19 cellular contexts compared by ENCODE assay signal in genomic region chr18:68467966-68468365, GRCh38.
A peak's percentile ranks its signal among the peaks of the same experiment; 100 is the strongest.
DNase-seq lines count a peak whose midpoint lies in the region; ATAC-seq, FAIRE-seq and TF ChIP-seq lines count a peak whose summit lies in the region.
"Had no signal": no experiment of that assay in that cellular context is flagged by ENCODE, and none has a peak within 500 bp of the region (broad histone marks: within the 10 kb centered on the region; RNA-seq: fewer than 3 reads in every experiment).

No MANE protein-coding gene starts in this region.

- no peak for DNase-seq in activated naive CD8-positive, alpha-beta T cell treated with anti-CD3 and anti-CD28 coated beads, Interleukin-2, amount 10 ng/mL, durations not matched to agents 7 days and 5 days
- no peak for DNase-seq in activated naive CD8-positive, alpha-beta T cell treated with anti-CD3 and anti-CD28 coated beads for 36 hours
- DNase-seq in RWPE2 (ENCODE audit: low spot score) = no peak
- DNase-seq in small intestine = peak; percentile 27
- DNase-seq in effector CD8-positive, alpha-beta T cell (lab: John Stamatoyannopoulos, UW) = no peak
- DNase-seq in urothelium cell line (ENCODE audit: low spot score) = no peak
- DNase-seq: NCI-H2081, ovary, T1000 had no signal

- H3K9me3 Mint-ChIP-seq in activated naive CD8-positive, alpha-beta T cell treated with anti-CD3 and anti-CD28 coated beads, Interleukin-2, amount 10 ng/mL, durations not matched to agents 7 days and 5 days = no peaks in the 10 kb centered on the region
- no peaks in the 10 kb centered on the region for H3K9me3 Mint-ChIP-seq in activated naive CD8-positive, alpha-beta T cell treated with anti-CD3 and anti-CD28 coated beads for 36 hours
- H3K9me3 Mint-ChIP-seq: stimulated activated memory B cell treated with anti-CD40 and anti-IgM and Interleukin-4, amounts not matched to agents 10 μg/mL and 1 μg/mL and 100 μg/mL, for 72 hours; type B pancreatic cell had no signal

- FAIRE-seq in small intestine (lab: Jason Lieb, UNC) (no peak), urothelium cell line (lab: Jason Lieb, UNC) (no peak)
- FAIRE-seq: A549, bronchial epithelial cell had no signal

- H3K27me3 ChIP-seq in RWPE2 (ENCODE audit: insufficient read depth, poor library complexity, severe bottlenecking) = no peaks in the 10 kb centered on the region
- no peaks in the 10 kb centered on the region for H3K27me3 ChIP-seq in small intestine (ENCODE audit: control insufficient read depth in 2 of 2, insufficient read depth in 2 of 2, low read length in 2 of 2)
- H3K27me3 ChIP-seq: ovary had no signal

- H3K4me3 Mint-ChIP-seq in activated naive CD8-positive, alpha-beta T cell treated with anti-CD3 and anti-CD28 coated beads, Interleukin-2, amount 10 ng/mL, durations not matched to agents 7 days and 5 days = peak overlapping the region; percentile 31
- no peak overlapping the region for H3K4me3 Mint-ChIP-seq in activated naive CD8-positive, alpha-beta T cell treated with anti-CD3 and anti-CD28 coated beads for 36 hours
- H3K4me3 Mint-ChIP-seq: activated naive CD8-positive, alpha-beta T cell; CD4-positive, CD25-positive, alpha-beta regulatory T cell; stimulated activated memory B cell treated with anti-CD40 and anti-IgM and Interleukin-4, amounts not matched to agents 10 μg/mL and 1 μg/mL and 100 μg/mL, for 72 hours; type B pancreatic cell had no signal

- POLR2A ChIA-PET in activated naive CD8-positive, alpha-beta T cell treated with anti-CD3 and anti-CD28 coated beads, Interleukin-2, amount 10 ng/mL, durations not matched to agents 7 days and 5 days (lab: Charles Lee) = no interaction called here

- H3K9me3 ChIP-seq in RWPE2 (ENCODE audit: severe bottlenecking) (no peaks in the 10 kb centered on the region), small intestine (ENCODE audit: control insufficient read depth, low read depth) (no peaks in the 10 kb centered on the region)
- H3K9me3 ChIP-seq: A549, ovary had no signal

- ATAC-seq in activated naive CD8-positive, alpha-beta T cell treated with anti-CD3 and anti-CD28 coated beads, Interleukin-2, amount 10 ng/mL, durations not matched to agents 7 days and 5 days (ENCODE audit: low read depth) = peak; percentile 87
- ATAC-seq in HG03521 (IDR thresholded peaks at IDR 0.05; ENCODE audit: unreplicated experiment) = peak; percentile 48
- ATAC-seq in RWPE2 (ENCODE audit: low read depth) = peak; percentile 41; the same call in 1 of the 3 replicates
- no peak for ATAC-seq in HG03520 (IDR thresholded peaks at IDR 0.05; ENCODE audit: unreplicated experiment)
- ATAC-seq: A549; left lobe of liver; stimulated activated memory B cell treated with anti-CD40 and anti-IgM and Interleukin-4, amounts not matched to agents 10 μg/mL and 1 μg/mL and 100 μg/mL, for 72 hours had no signal

- H3K27ac Mint-ChIP-seq in activated naive CD8-positive, alpha-beta T cell treated with anti-CD3 and anti-CD28 coated beads, Interleukin-2, amount 10 ng/mL, durations not matched to agents 7 days and 5 days = no peak overlapping the region
- H3K27ac Mint-ChIP-seq in activated naive CD8-positive, alpha-beta T cell treated with anti-CD3 and anti-CD28 coated beads for 36 hours = no peak overlapping the region
- H3K27ac Mint-ChIP-seq: activated naive CD8-positive, alpha-beta T cell; CD4-positive, CD25-positive, alpha-beta regulatory T cell; stimulated activated memory B cell treated with anti-CD40 and anti-IgM and Interleukin-4, amounts not matched to agents 10 μg/mL and 1 μg/mL and 100 μg/mL, for 72 hours; type B pancreatic cell had no signal

- H3K4me1 ChIP-seq in RWPE2 (ENCODE audit: insufficient read depth, poor library complexity, severe bottlenecking) (no peaks in the 10 kb centered on the region), small intestine (ENCODE audit: control insufficient read depth in 2 of 2, insufficient read depth in 1 of 2, low read depth in 1 of 2, low read length in 1 of 2) (no peaks in the 10 kb centered on the region)
- H3K4me1 ChIP-seq: A549 had no signal

- H3K36me3 Mint-ChIP-seq in activated naive CD8-positive, alpha-beta T cell treated with anti-CD3 and anti-CD28 coated beads, Interleukin-2, amount 10 ng/mL, durations not matched to agents 7 days and 5 days = no peaks in the 10 kb centered on the region
- H3K36me3 Mint-ChIP-seq in activated naive CD8-positive, alpha-beta T cell treated with anti-CD3 and anti-CD28 coated beads for 36 hours = no peaks in the 10 kb centered on the region
- H3K36me3 Mint-ChIP-seq: activated naive CD8-positive, alpha-beta T cell; CD4-positive, CD25-positive, alpha-beta regulatory T cell; stimulated activated memory B cell treated with anti-CD40 and anti-IgM and Interleukin-4, amounts not matched to agents 10 μg/mL and 1 μg/mL and 100 μg/mL, for 72 hours; type B pancreatic cell had no signal

- H3K4me1 Mint-ChIP-seq in activated naive CD8-positive, alpha-beta T cell treated with anti-CD3 and anti-CD28 coated beads, Interleukin-2, amount 10 ng/mL, durations not matched to agents 7 days and 5 days = peaks cover 6% of the 10 kb centered on the region
- peaks cover 3% of the 10 kb centered on the region for H3K4me1 Mint-ChIP-seq in activated naive CD8-positive, alpha-beta T cell treated with anti-CD3 and anti-CD28 coated beads for 36 hours
- H3K4me1 Mint-ChIP-seq: CD4-positive, CD25-positive, alpha-beta regulatory T cell; stimulated activated memory B cell treated with anti-CD40 and anti-IgM and Interleukin-4, amounts not matched to agents 10 μg/mL and 1 μg/mL and 100 μg/mL, for 72 hours had no signal

- WGBS in small intestine, 3 donors = 21 to 50% (median 31%) methylated on average over 4 of the region's 4 CpGs

- H3K4me3 ChIP-seq in RWPE2 (ENCODE audit: severe bottlenecking) (no peak overlapping the region), small intestine (ENCODE audit: low read depth in 1 of 2, low read length in 2 of 2) (no peak overlapping the region)
- H3K4me3 ChIP-seq: A549, ovary, skin epidermis had no signal

- H3K36me3 ChIP-seq in RWPE2 (ENCODE audit: low read depth) = no peaks in the 10 kb centered on the region
- H3K36me3 ChIP-seq in small intestine (ENCODE audit: control insufficient read depth in 2 of 2, insufficient read depth in 2 of 2, low read length in 2 of 2) = no peaks in the 10 kb centered on the region
- H3K36me3 ChIP-seq: ovary had no signal

- H3K27ac ChIP-seq in RWPE2 (ENCODE audit: poor library complexity, severe bottlenecking) = no peak overlapping the region
- H3K27ac ChIP-seq in small intestine (ENCODE audit: low read depth in 1 of 2, low read length in 1 of 2) = no peak overlapping the region
- H3K27ac ChIP-seq: A549, ovary, skin epidermis had no signal

- peaks cover 9% of the 10 kb centered on the region for H3K27me3 Mint-ChIP-seq in activated naive CD8-positive, alpha-beta T cell treated with anti-CD3 and anti-CD28 coated beads, Interleukin-2, amount 10 ng/mL, durations not matched to agents 7 days and 5 days
- peaks cover 19% of the 10 kb centered on the region for H3K27me3 Mint-ChIP-seq in activated naive CD8-positive, alpha-beta T cell treated with anti-CD3 and anti-CD28 coated beads for 36 hours
- H3K27me3 Mint-ChIP-seq: CD4-positive, CD25-positive, alpha-beta regulatory T cell had no signal

- no peak for TF ChIP-seq CTCF in RWPE2 (IDR thresholded peaks at IDR 0.05; ENCODE audit: poor library complexity, severe bottlenecking)
